In the genomic region with DNA sequence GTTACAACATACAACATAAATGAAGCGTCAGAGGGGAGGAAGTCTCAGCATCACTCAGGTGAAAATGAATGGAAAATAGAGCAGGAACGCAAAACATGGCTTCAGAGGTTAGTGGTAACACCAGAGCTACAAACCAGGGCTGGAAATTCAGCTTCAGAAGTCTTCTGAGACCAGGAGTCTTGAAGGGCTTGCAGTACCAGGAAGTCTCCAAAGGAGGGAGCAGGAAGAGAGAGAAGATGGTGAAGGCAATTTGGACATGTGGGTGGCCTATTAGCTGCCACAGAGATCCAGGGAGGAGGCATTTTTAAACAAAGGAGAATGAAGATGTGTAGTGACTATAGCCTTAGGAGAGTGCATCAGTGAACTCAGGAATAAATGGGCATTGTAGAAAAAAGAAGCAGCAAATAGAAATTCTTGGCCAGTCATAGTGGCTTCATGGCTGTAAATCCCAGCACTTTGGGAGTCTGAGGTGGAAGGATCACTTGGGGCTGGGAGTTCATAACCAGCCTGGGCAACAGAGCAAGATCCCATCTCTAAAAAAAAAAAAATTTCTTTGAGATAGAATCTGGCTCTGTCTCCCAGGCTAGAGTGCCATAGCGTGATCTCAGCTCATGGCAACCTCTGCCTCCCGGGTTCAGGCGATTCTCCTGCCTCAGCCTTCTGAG, we compare ENCODE assay signal across 8 cellular contexts. TPM values are rescaled to one million over a fixed set of nuclear protein-coding genes. Genes with fewer than 3 reads are reported as not detected.
DNase-seq lines count a peak whose midpoint lies in the region; ATAC-seq, FAIRE-seq and TF ChIP-seq lines count a peak whose summit lies in the region.

No MANE protein-coding gene starts in this region.

- H3K36me3 ChIP-seq in body of pancreas (replicated peaks in 1 of 2; ENCODE audit: insufficient read depth in 1 of 2, low read depth in 2 of 2) = no peaks in the 10 kb centered on the region

- WGBS in body of pancreas, 2 donors = 60 to 67% methylated on average over 4 to 5 of the region's 5 CpGs

- H3K4me3 ChIP-seq in body of pancreas = no peak overlapping the region

- H3K4me1 ChIP-seq in body of pancreas = no peaks in the 10 kb centered on the region

- DNase-seq in D341Med (ENCODE audit: low spot score) = peak; percentile 60
- peak; percentile 66 for DNase-seq in GM19239 (ENCODE audit: insufficient read length, low spot score)
- DNase-seq in KBM-7 = peak; percentile 81
- peak; percentile 45 for DNase-seq in RCC 7860 (ENCODE audit: low spot score)
- peak; percentile 50 to 70 (median 58) for DNase-seq in body of pancreas
- DNase-seq in iPS-NIHi11 (ENCODE audit: low spot score) = peak; percentile 73
- DNase-seq in stimulated activated CD4-positive, alpha-beta T cell treated with anti-CD3 and anti-CD28 coated beads, Interleukin-2, amount 100 ng/mL, for 24 hours = peak; percentile 18 to 43

- in situ Hi-C loops in KBM-7 (cut with MboI; ENCODE audit: low pct_unique_long_range_greater_than_20kb, low sequenced_read_pairs) = no loop called here

- no peak for TF ChIP-seq POLR2A in body of pancreas (IDR thresholded peaks at IDR 0.05)

- FAIRE-seq in GM19239 (lab: Jason Lieb, UNC) (peak; percentile 86), RCC 7860 (lab: Jason Lieb, UNC) (peak; percentile 51)

- no peak overlapping the region for H3K27ac ChIP-seq in body of pancreas

- no peaks in the 10 kb centered on the region for H3K27me3 ChIP-seq in body of pancreas

- no peaks in the 10 kb centered on the region for H3K9me3 ChIP-seq in body of pancreas

- ATAC-seq in body of pancreas (peak; percentile 86), GM19397 (IDR thresholded peaks at IDR 0.05; ENCODE audit: unreplicated experiment) (no peak)

- intact Hi-C loops in body of pancreas (cut with DNase I) = no loop called here

- TF ChIP-seq CTCF in body of pancreas (IDR thresholded peaks at IDR 0.05) = peak; percentile 35 to 83 (median 64)

RNA-seq across cellular contexts. Expression of a gene that starts 9.3 kb away (rescaled TPM):
- 1 to 10 TPM; 1.6 to 3.6 TPM for total RNA-seq in body of pancreas

RNA-seq across cellular contexts. Expression of a gene that starts 23.6 kb away (rescaled TPM):
- 10 to 100 TPM; 13.7 to 17.8 TPM for total RNA-seq in body of pancreas

Comparison
In these comparisons a context has a peak if more than half of its experiments do, and no peak if none do; other contexts are left out.
1. DNase-seq: peak in every context shown above with its lines; median percentile 81 in KBM-7; 73 in iPS-NIHi11; 66 in GM19239; 60 in D341Med; 58 in body of pancreas; 45 in RCC 7860; 30 in stimulated activated CD4-positive, alpha-beta T cell treated with anti-CD3 and anti-CD28 coated beads, Interleukin-2, amount 100 ng/mL, for 24 hours.